ENCODE assay signal across 12 cellular contexts in genomic region chr15:86854186-86854585, GRCh38.
"Had no signal": no experiment of that assay in that cellular context is flagged by ENCODE, and none has a peak within 500 bp of the region (broad histone marks: within the 10 kb centered on the region; RNA-seq: fewer than 3 reads in every experiment).

No MANE protein-coding gene starts in this region.

- DNase-seq: activated CD4-positive, alpha-beta memory T cell treated with anti-CD3 and anti-CD28 coated beads, Interleukin-2, amount 10 ng/mL, durations not matched to agents 7 days and 5 days; activated CD4-positive, alpha-beta T cell treated with anti-CD3 and anti-CD28 coated beads, Interleukin-2, amount 10 ng/mL, durations not matched to agents 24 days and 14 days; activated effector memory CD4-positive, alpha-beta T cell treated with anti-CD3 and anti-CD28 coated beads, Interleukin-2, amount 50 U/mL, for 16 hours; activated naive CD4-positive, alpha-beta T cell treated with anti-CD3 and anti-CD28 coated beads, Interleukin-2, amount 10 ng/mL, durations not matched to agents 7 days and 5 days; activated T-cell treated with anti-CD3 and anti-CD28 coated beads for 4 hours; amygdala; hypothalamus; ovary; spleen; stimulated activated CD4-positive, alpha-beta T cell treated with anti-CD3 and anti-CD28 coated beads, Interleukin-4, amount 100 ng/mL, for 1 hour; stimulated activated naive CD4-positive, alpha-beta T cell; testis had no signal
